Comparison of ENCODE assay signal across 9 cellular contexts in the genomic region with DNA sequence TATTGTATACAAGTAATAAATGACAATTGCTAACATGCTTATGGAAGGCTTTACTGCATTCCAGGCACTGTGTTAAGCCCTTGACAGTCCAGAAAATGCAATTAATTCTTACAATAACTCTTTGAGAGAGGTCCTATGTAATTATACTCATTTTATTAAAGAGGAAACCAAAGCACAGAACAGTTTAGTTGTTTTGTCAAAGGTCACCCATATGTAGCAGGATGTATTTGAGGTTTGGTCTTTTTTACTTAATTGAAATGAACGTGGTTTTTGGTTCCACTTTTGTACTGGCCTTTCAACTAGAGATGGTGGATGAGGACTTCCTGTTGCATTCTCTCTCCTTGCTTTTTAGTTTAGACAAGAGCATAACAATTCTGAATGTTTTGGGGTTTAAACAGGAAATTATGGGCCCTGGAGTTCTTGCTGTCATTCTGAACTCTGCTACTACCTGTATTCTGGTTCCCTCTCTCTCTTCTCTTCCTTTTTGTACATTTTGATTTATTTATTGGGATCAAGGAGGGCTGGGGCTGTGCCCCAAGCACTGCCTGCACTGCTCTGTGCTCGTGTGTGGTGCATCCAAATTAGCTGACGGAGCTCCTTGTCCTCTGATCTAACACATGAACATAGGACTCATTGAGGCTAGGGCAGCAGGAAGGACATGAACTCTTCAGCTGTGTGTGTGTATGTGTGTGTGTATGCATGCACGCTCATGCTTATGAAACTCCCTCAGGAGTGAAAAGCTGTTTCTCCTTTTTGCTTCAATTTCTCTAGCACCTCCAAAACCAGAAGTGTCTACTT. TPM values are rescaled to one million over a fixed set of nuclear protein-coding genes. Genes with fewer than 3 reads are reported as not detected.
A peak's percentile ranks its signal among the peaks of the same experiment; 100 is the strongest.
DNase-seq lines count a peak whose midpoint lies in the region; ATAC-seq and TF ChIP-seq lines count a peak whose summit lies in the region.
"Had no signal": no experiment of that assay in that cellular context is flagged by ENCODE, and none has a peak within 500 bp of the region (broad histone marks: within the 10 kb centered on the region; RNA-seq: fewer than 3 reads in every experiment).

No MANE protein-coding gene starts in this region.

- peaks cover 5 to 20% of the 10 kb centered on the region in 2 donors for H3K9me3 Mint-ChIP-seq in activated naive CD4-positive, alpha-beta T cell treated with anti-CD3 and anti-CD28 coated beads, Interleukin-2, amount 50 U/mL, for 72 hours

- H3K27ac Mint-ChIP-seq in activated naive CD4-positive, alpha-beta T cell treated with anti-CD3 and anti-CD28 coated beads, Interleukin-2, amount 50 U/mL, for 72 hours, result peak overlapping the region; percentile 84 to 98

- H3K36me3 Mint-ChIP-seq in activated naive CD4-positive, alpha-beta T cell treated with anti-CD3 and anti-CD28 coated beads, Interleukin-2, amount 50 U/mL, for 72 hours, result peaks cover 5 to 41% of the 10 kb centered on the region in 2 donors

- TF ChIP-seq CTCF in GM12864 (IDR thresholded peaks at IDR 0.05; ENCODE audit: low read depth, low read length, missing control alignments), result no peak

- peak overlapping the region; percentile 17; the same call in 1 of the 2 replicates for H3K4me3 ChIP-seq in GM12864 (ENCODE audit: low read depth, low read length)

- DNase-seq in GM12864 (ENCODE audit: low read depth) (peak; percentile 62), NCI-H510A (lab: John Stamatoyannopoulos, UW) (no peak), NAMALWA (ENCODE audit: low spot score) (no peak)
- DNase-seq in activated naive CD4-positive, alpha-beta T cell treated with anti-CD3 and anti-CD28 coated beads, Interleukin-2, amount 50 U/mL, for 72 hours (ENCODE audit: low spot score in 2 of 2), result no peak
- DNase-seq in activated CD4-positive, CD25-positive, alpha-beta regulatory T cell (lab: John Stamatoyannopoulos, UW), result no peak
- no peak for DNase-seq in NK-92 treated with Interleukin-12 subunit alpha and Interleukin-12 subunit beta, amount 100 ng/mL, for 24 hours (lab: John Stamatoyannopoulos, UW)
- DNase-seq: NCI-H510A treated with DMSO at 0.1 percent for 48 hours had no signal

- ATAC-seq in GM19455 (IDR thresholded peaks at IDR 0.05; ENCODE audit: unreplicated experiment), result peak; percentile 62
- ATAC-seq in HG03196 (IDR thresholded peaks at IDR 0.05; ENCODE audit: unreplicated experiment), result peak; percentile 63
- peak in 1 of 2 donors; percentile 8 for ATAC-seq in activated naive CD4-positive, alpha-beta T cell treated with anti-CD3 and anti-CD28 coated beads, Interleukin-2, amount 50 U/mL, for 72 hours

RNA-seq across cellular contexts. Expression of a gene that starts 47.4 kb away (rescaled TPM):
- 1 to 10 TPM in 1 of 2 donors, under 1 TPM in 1; 0.09 to 2.8 TPM for total RNA-seq in activated naive CD4-positive, alpha-beta T cell treated with anti-CD3 and anti-CD28 coated beads, Interleukin-2, amount 50 U/mL, for 72 hours
